8 cellular contexts compared by ENCODE assay signal in the genomic region with DNA sequence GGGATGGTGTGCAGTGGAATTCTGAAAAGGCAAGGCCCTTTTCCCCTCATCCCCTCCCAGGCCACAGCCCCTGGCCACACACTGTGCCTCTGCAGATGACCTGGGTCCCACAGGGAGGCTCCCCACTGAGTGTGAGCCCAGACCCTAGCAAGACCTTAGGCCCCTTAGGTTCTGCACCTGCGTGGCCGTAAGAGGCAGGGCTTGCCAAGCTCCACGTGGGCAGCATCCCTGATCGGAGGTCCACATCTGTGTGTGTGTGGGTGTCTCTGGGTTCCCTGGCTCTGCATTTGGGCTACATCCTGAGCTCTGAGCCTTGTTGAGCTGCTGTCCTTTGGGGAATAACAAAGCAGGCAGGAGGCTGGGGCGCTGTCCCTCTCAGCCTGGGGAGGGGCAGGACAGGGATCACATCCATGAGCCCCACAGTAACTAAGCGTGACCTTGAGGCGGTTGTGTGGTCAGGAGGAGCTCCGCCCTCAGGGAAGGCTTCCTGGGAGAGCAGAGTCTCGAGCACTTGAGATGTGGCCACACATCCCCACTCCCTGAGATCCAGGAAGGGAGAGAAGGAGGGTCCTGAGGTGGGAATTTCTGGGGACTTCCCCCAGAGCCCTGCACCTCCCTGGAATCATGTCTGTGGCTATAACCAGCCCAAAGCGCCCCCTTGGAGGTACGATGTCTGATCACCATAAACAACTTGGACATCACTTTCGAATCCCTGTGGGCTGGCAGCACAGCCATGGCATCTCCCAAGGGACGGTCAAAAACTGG.
DNase-seq lines count a peak whose midpoint lies in the region; ATAC-seq and TF ChIP-seq lines count a peak whose summit lies in the region.

No MANE protein-coding gene starts in this region.

- TF ChIP-seq POLR2A in gastroesophageal sphincter (IDR thresholded peaks at IDR 0.05) (no peak), sigmoid colon (IDR thresholded peaks at IDR 0.05) (no peak)

- peaks cover 25% of the 10 kb centered on the region for H3K36me3 ChIP-seq in SJSA1
- H3K36me3 ChIP-seq in gastroesophageal sphincter = peaks cover 0 to 17% of the 10 kb centered on the region in 2 donors
- H3K36me3 ChIP-seq in sigmoid colon = peaks cover 0 to 7% (median 0%) of the 10 kb centered on the region in 4 donors

- CTCF ChIA-PET in Calu3 (lab: Charles Lee) = interaction anchor here (0.6 to 1.6 kb wide), 4 partner anchors 9 to 252 kb away, joined by 3 to 5 read pairs (median 4); no protein-coding TSS in a partner anchor

- H3K4me3 Mint-ChIP-seq in Calu3 (ENCODE audit: low read depth, unreplicated experiment) = no peak overlapping the region

- H3K27me3 ChIP-seq in SJSA1 (replicated peaks) = no peaks in the 10 kb centered on the region
- no peaks in the 10 kb centered on the region for H3K27me3 ChIP-seq in gastroesophageal sphincter
- no peaks in the 10 kb centered on the region for H3K27me3 ChIP-seq in sigmoid colon

- peak overlapping the region; percentile 61 for H3K27ac Mint-ChIP-seq in Calu3 (ENCODE audit: unreplicated experiment)

- no TSS peak for BruUV-seq in Calu3 (replicated peaks; lab: Mats Ljungman, UMichigan)

- H3K4me1 ChIP-seq in SJSA1 (replicated peaks) = peaks cover 75% of the 10 kb centered on the region
- peaks cover 22 to 91% (median 71%) of the 10 kb centered on the region in 3 donors for H3K4me1 ChIP-seq in gastroesophageal sphincter
- H3K4me1 ChIP-seq in sigmoid colon = peaks cover 0 to 85% (median 82%) of the 10 kb centered on the region in 4 donors

- H3K9me3 ChIP-seq in SJSA1 (replicated peaks) = no peaks in the 10 kb centered on the region
- no peaks in the 10 kb centered on the region for H3K9me3 ChIP-seq in gastroesophageal sphincter
- no peaks in the 10 kb centered on the region for H3K9me3 ChIP-seq in sigmoid colon

- intact Hi-C loops in Calu3 (cut with micrococcal nuclease; ENCODE audit: unreplicated experiment) (no loop called here), sigmoid colon (cut with DNase I) (no loop called here)

- no peak overlapping the region for H3K4me3 ChIP-seq in SJSA1
- no peak overlapping the region for H3K4me3 ChIP-seq in gastroesophageal sphincter
- H3K4me3 ChIP-seq in sigmoid colon = no peak overlapping the region

- no peak for DNase-seq in Calu3
- DNase-seq in SJSA1 (ENCODE audit: low read depth in 1 of 2, low spot score in 2 of 2) = peak; percentile 88 to 90
- DNase-seq in sigmoid colon = no peak
- no peak for DNase-seq in islet precursor cell
- DNase-seq in NCI-H1105 (lab: John Stamatoyannopoulos, UW) = no peak

- peaks cover 47% of the 10 kb centered on the region for H3K36me3 Mint-ChIP-seq in Calu3 (ENCODE audit: insufficient read depth, unreplicated experiment)

- H3K9me3 Mint-ChIP-seq in Calu3 (ENCODE audit: low read depth, unreplicated experiment) = no peaks in the 10 kb centered on the region

- WGBS in gastroesophageal sphincter (ENCODE audit: low coverage in 1 of 2), 2 donors = 100% methylated on average over 2 of the region's 13 CpGs; no CpG with 5 or more reads in 1 of the 2 donors
- 67 to 73% methylated on average over 13 of the region's 13 CpGs for WGBS in sigmoid colon, 2 donors

- no peaks in the 10 kb centered on the region for H3K27me3 Mint-ChIP-seq in Calu3 (ENCODE audit: unreplicated experiment)

- peaks cover 59% of the 10 kb centered on the region for H3K4me1 Mint-ChIP-seq in Calu3 (ENCODE audit: low read depth, unreplicated experiment)

- H3K27ac ChIP-seq in SJSA1 = peak overlapping the region; percentile 86
- peak overlapping the region; percentile 75 to 94 (median 88) for H3K27ac ChIP-seq in gastroesophageal sphincter
- peak overlapping the region; percentile 89 to 96 (median 92) for H3K27ac ChIP-seq in sigmoid colon

- no peak for TF ChIP-seq CTCF in Calu3 (IDR thresholded peaks at IDR 0.05; ENCODE audit: unreplicated experiment)
- no peak for TF ChIP-seq CTCF in gastroesophageal sphincter (IDR thresholded peaks at IDR 0.05)
- TF ChIP-seq CTCF in sigmoid colon (IDR thresholded peaks at IDR 0.05) = no peak

- no peak for ATAC-seq in gastroesophageal sphincter
- no peak for ATAC-seq in HG03460 (IDR thresholded peaks at IDR 0.05; ENCODE audit: unreplicated experiment)
- no peak for ATAC-seq in GM19455 (IDR thresholded peaks at IDR 0.05; ENCODE audit: unreplicated experiment)

- no peak for TF ChIP-seq EP300 in gastroesophageal sphincter (IDR thresholded peaks at IDR 0.05)
- no peak for TF ChIP-seq EP300 in sigmoid colon (IDR thresholded peaks at IDR 0.05)

Comparison
In these comparisons a context has a peak if more than half of its experiments do, and no peak if none do; other contexts are left out.
1. DNase-seq: peak in SJSA1 (2 of 2); none in Calu3 (single experiment), sigmoid colon (single experiment), islet precursor cell (single experiment) and NCI-H1105 (single experiment).
2. Peak in every context shown above with its lines, with median percentiles within 50 percentile points of each other: H3K27ac ChIP-seq.